ENCODE assay signal across 34 cellular contexts in the genomic region with DNA sequence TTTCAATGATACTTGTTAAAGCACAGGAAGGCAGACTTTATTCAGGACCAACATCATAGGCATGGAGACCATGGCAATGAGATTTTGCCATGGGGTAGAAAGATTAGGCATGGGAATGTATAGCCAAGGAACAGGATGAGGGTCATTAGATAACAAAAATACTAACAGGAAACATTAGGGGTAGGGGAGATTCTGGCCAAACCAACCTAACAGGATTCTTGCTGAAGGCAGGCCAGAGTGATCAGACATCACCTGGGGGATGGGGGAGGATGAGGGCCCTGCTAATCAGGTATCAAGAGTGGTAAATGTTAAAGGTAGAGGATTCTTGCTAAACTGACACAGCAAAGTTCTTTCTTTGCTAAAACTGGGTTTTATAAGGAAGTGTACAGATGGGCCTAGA.
"Had no signal": no experiment of that assay in that cellular context is flagged by ENCODE, and none has a peak within 500 bp of the region (broad histone marks: within the 10 kb centered on the region; RNA-seq: fewer than 3 reads in every experiment).

No MANE protein-coding gene starts in this region.

- H3K36me3 ChIP-seq: adrenal gland, esophagus muscularis mucosa, gastrocnemius medialis, heart left ventricle, WERI-Rb-1 had no signal

- H3K4me3 Mint-ChIP-seq: activated CD4-positive, alpha-beta T cell treated with anti-CD3 and anti-CD28 coated beads, Interleukin-2, amount 10 ng/mL, durations not matched to agents 7 days and 5 days; activated CD8-positive, alpha-beta T cell treated with anti-CD3 and anti-CD28 coated beads for 36 hours; activated naive CD8-positive, alpha-beta T cell treated with anti-CD3 and anti-CD28 coated beads for 36 hours; activated naive CD8-positive, alpha-beta T cell treated with anti-CD3 and anti-CD28 coated beads, Interleukin-2, amount 50 U/mL, for 24 hours; activated T-cell treated with anti-CD3 and anti-CD28 coated beads, Interleukin-2, amount 50 U/mL, for 4 hours; activated T-helper 1 cell treated with anti-CD3 and anti-CD28 coated beads, Interleukin-12 subunit alpha, Interleukin-12 subunit beta, Interleukin-2, Interleukin-4 antibody, amounts not matched to agents 30 ng/mL and 10 ng/mL and 1 ng/mL, durations not matched to agents 14 hours and 24 hours and 36 hours; effector memory CD8-positive, alpha-beta T cell; T-helper 17 cell; T-helper 2 cell treated with Interferon-gamma antibody and Interleukin-4, amounts not matched to agents 5 μg/mL and 100 μg/mL, for 36 hours had no signal

- H3K27me3 Mint-ChIP-seq: activated naive CD8-positive, alpha-beta T cell treated with anti-CD3 and anti-CD28 coated beads for 36 hours had no signal

- H3K4me1 ChIP-seq: adrenal gland, body of pancreas, esophagus muscularis mucosa, foreskin keratinocyte, gastrocnemius medialis, heart left ventricle had no signal

- FAIRE-seq: colon had no signal

- H3K27me3 ChIP-seq: adrenal gland, body of pancreas, esophagus muscularis mucosa, gastrocnemius medialis, heart left ventricle had no signal

- H3K27ac Mint-ChIP-seq: activated CD4-positive, alpha-beta T cell treated with anti-CD3 and anti-CD28 coated beads, Interleukin-2, amount 10 ng/mL, durations not matched to agents 7 days and 5 days; activated CD8-positive, alpha-beta T cell treated with anti-CD3 and anti-CD28 coated beads for 36 hours; activated naive CD8-positive, alpha-beta T cell treated with anti-CD3 and anti-CD28 coated beads for 36 hours; activated naive CD8-positive, alpha-beta T cell treated with anti-CD3 and anti-CD28 coated beads, Interleukin-2, amount 50 U/mL, for 24 hours; activated T-helper 1 cell treated with anti-CD3 and anti-CD28 coated beads, Interleukin-12 subunit alpha, Interleukin-12 subunit beta, Interleukin-2, Interleukin-4 antibody, amounts not matched to agents 30 ng/mL and 10 ng/mL and 1 ng/mL, durations not matched to agents 14 hours and 24 hours and 36 hours; effector memory CD8-positive, alpha-beta T cell; T-helper 17 cell; T-helper 2 cell treated with Interferon-gamma antibody and Interleukin-4, amounts not matched to agents 5 μg/mL and 100 μg/mL, for 36 hours had no signal

- DNase-seq: activated CD4-positive, alpha-beta T cell treated with anti-CD3 and anti-CD28 coated beads for 1 hour; activated CD4-positive, alpha-beta T cell treated with anti-CD3 and anti-CD28 coated beads for 4 hours; activated CD4-positive, alpha-beta T cell treated with anti-CD3 and anti-CD28 coated beads, Interleukin-2, amount 10 ng/mL, durations not matched to agents 7 days and 5 days; activated CD4-positive, alpha-beta T cell treated with anti-CD3 and anti-CD28 coated beads, Interleukin-2, amount 50 U/mL, for 4 hours; activated CD4-positive, CD25-positive, alpha-beta regulatory T cell; activated CD8-positive, alpha-beta memory T cell treated with anti-CD3 and anti-CD28 coated beads for 24 hours; activated CD8-positive, alpha-beta T cell treated with anti-CD3 and anti-CD28 coated beads for 36 hours; activated gamma-delta T cell; activated naive CD4-positive, alpha-beta T cell; activated naive CD4-positive, alpha-beta T cell treated with anti-CD3 and anti-CD28 coated beads, Interleukin-2, amount 50 U/mL, for 16 hours; activated naive CD8-positive, alpha-beta T cell treated with anti-CD3 and anti-CD28 coated beads for 36 hours; activated naive CD8-positive, alpha-beta T cell treated with anti-CD3 and anti-CD28 coated beads, Interleukin-2, amount 50 U/mL, for 24 hours; activated T-cell treated with anti-CD3 and anti-CD28 coated beads, Interleukin-2, amount 50 U/mL, for 4 hours; adrenal gland; amygdala; aorta; body of pancreas; caudate nucleus; cortex of kidney; dermis blood vessel endothelial cell; effector CD4-positive, alpha-beta T cell; effector memory CD8-positive, alpha-beta T cell; erythroblast; foreskin keratinocyte; gastrocnemius medialis; glutamatergic neuron; heart left ventricle; T-helper 17 cell; T1000; WERI-Rb-1 had no signal

- ATAC-seq: activated CD8-positive, alpha-beta T cell treated with anti-CD3 and anti-CD28 coated beads for 36 hours; body of pancreas; effector memory CD8-positive, alpha-beta T cell; foreskin keratinocyte; gastrocnemius medialis; heart left ventricle; T-helper 17 cell had no signal

- H3K4me3 ChIP-seq: adrenal gland, body of pancreas, esophagus muscularis mucosa, gastrocnemius medialis, heart left ventricle had no signal

- H3K27ac ChIP-seq: adrenal gland, body of pancreas, esophagus muscularis mucosa, foreskin keratinocyte, gastrocnemius medialis, heart left ventricle, WERI-Rb-1 had no signal

- H3K9me3 ChIP-seq: adrenal gland, body of pancreas, esophagus muscularis mucosa, gastrocnemius medialis, heart left ventricle had no signal
